In the genomic region with DNA sequence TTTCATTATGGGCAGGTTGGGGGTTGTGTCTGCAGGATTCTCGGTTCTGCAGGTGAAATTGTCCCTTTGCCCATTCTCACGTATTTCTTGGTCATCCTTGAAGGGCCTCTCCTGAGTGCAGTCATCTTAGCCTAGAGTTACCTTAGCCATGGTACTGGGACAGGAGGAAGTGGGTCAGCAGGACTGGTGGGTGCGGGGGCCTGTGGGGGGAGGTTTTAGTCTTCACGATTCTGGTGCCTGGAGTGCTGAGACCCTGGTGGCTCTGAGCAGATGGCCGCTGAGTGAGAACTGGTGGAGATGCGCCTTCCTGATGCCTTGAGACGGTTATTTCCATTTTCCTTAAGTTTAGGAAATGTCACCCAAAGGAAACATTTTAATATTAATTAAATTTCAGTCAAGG, we compare ENCODE assay signal across 21 cellular contexts. TPM values are rescaled to one million over a fixed set of nuclear protein-coding genes. Genes with fewer than 3 reads are reported as not detected.
DNase-seq lines count a peak whose midpoint lies in the region; ATAC-seq, FAIRE-seq and TF ChIP-seq lines count a peak whose summit lies in the region.
"Had no signal": no experiment of that assay in that cellular context is flagged by ENCODE, and none has a peak within 500 bp of the region (broad histone marks: within the 10 kb centered on the region; RNA-seq: fewer than 3 reads in every experiment).

No MANE protein-coding gene starts in this region.

- peaks cover 5% of the 10 kb centered on the region for H3K4me1 Mint-ChIP-seq in activated T-helper 2 cell treated with anti-CD3 and anti-CD28 coated beads, Interferon-gamma antibody, Interleukin-2, Interleukin-4, amounts not matched to agents 10 μg/mL and 5 μg/mL and 100 μg/mL, durations not matched to agents 14 hours and 24 hours and 36 hours (ENCODE audit: low read depth)

- H3K27me3 ChIP-seq in right cardiac atrium (ENCODE audit: control insufficient read depth, insufficient read depth), result no peaks in the 10 kb centered on the region
- H3K27me3 ChIP-seq in endothelial cell of umbilical vein (ENCODE audit: control insufficient read depth in 2 of 2, insufficient read depth in 2 of 2, low read length in 2 of 2), result no peaks in the 10 kb centered on the region
- peaks cover 0 to 8% (median 2%) of the 10 kb centered on the region in 3 donors for H3K27me3 ChIP-seq in psoas muscle (ENCODE audit: insufficient read depth in 3 of 3, low read length in 2 of 3)
- H3K27me3 ChIP-seq: Peyer's patch had no signal

- H3K9me3 ChIP-seq in right cardiac atrium (ENCODE audit: control insufficient read depth, low read length) (no peaks in the 10 kb centered on the region), endothelial cell of umbilical vein (replicated peaks; ENCODE audit: control insufficient read depth, insufficient read depth, low read length) (no peaks in the 10 kb centered on the region), psoas muscle (no peaks in the 10 kb centered on the region)
- H3K9me3 ChIP-seq: Peyer's patch had no signal

- H3K79me2 ChIP-seq in endothelial cell of umbilical vein (ENCODE audit: control insufficient read depth, insufficient read depth, low read length), result peaks cover 71% of the 10 kb centered on the region

- CTCF ChIA-PET in endothelial cell of umbilical vein (lab: Charles Lee), result no interaction called here

- peak overlapping the region; percentile 44 for H3K4me2 ChIP-seq in endothelial cell of umbilical vein (ENCODE audit: insufficient read depth, low read length)

- H3K36me3 ChIP-seq in endothelial cell of umbilical vein (ENCODE audit: control insufficient read depth in 2 of 2, extremely low read depth in 1 of 2, insufficient read depth in 2 of 2, low read length in 2 of 2) (peaks cover 6 to 8% of the 10 kb centered on the region in 2 experiments), psoas muscle (ENCODE audit: insufficient read depth in 1 of 2, low read depth in 1 of 2) (peaks cover 0 to 5% of the 10 kb centered on the region in 2 donors)

- no peak overlapping the region for H2AFZ ChIP-seq in endothelial cell of umbilical vein (ENCODE audit: low read depth, low read length)

- dilution Hi-C loops in endothelial cell of umbilical vein (cut with MboI; ENCODE audit: extremely low pct_ligation_motif_present, low sequenced_read_pairs), result no loop called here

- FAIRE-seq in endothelial cell of umbilical vein (lab: Jason Lieb, UNC), result no peak
- FAIRE-seq: GM12878, K562 had no signal

- no peak overlapping the region for H3K27ac Mint-ChIP-seq in activated T-helper 2 cell treated with anti-CD3 and anti-CD28 coated beads, Interferon-gamma antibody, Interleukin-2, Interleukin-4, amounts not matched to agents 10 μg/mL and 5 μg/mL and 100 μg/mL, durations not matched to agents 14 hours and 24 hours and 36 hours
- H3K27ac Mint-ChIP-seq: activated naive CD8-positive, alpha-beta T cell treated with anti-CD3 and anti-CD28 coated beads, Interleukin-2, amount 50 U/mL, for 24 hours; CD4-positive, alpha-beta T cell; stimulated activated naive CD8-positive, alpha-beta T cell treated with anti-CD3 and anti-CD28 coated beads, Interleukin-15, Interleukin-2, amounts not matched to agents 100 ng/mL and 50 ng/mL, for 24 hours had no signal

- H4K20me1 ChIP-seq in endothelial cell of umbilical vein (replicated peaks; ENCODE audit: control insufficient read depth, extremely low read depth, insufficient read depth, low read length), result no peaks in the 10 kb centered on the region

- BruUV-seq in endothelial cell of umbilical vein (replicated peaks; lab: Mats Ljungman, UMichigan), result no TSS peak

- H3K4me1 ChIP-seq in right cardiac atrium (ENCODE audit: control insufficient read depth, insufficient read depth, low read length), result peaks cover 30% of the 10 kb centered on the region
- H3K4me1 ChIP-seq in endothelial cell of umbilical vein (ENCODE audit: control insufficient read depth, extremely low read depth, insufficient read depth, low read length), result peaks cover 31% of the 10 kb centered on the region
- peaks cover 4% of the 10 kb centered on the region for H3K4me1 ChIP-seq in psoas muscle
- H3K4me1 ChIP-seq: Peyer's patch had no signal

- TF ChIP-seq POLR2A in endothelial cell of umbilical vein (IDR thresholded peaks at IDR 0.05; ENCODE audit: low read depth, low read length), result peak; percentile 7

- H3K9me1 ChIP-seq in endothelial cell of umbilical vein (replicated peaks; ENCODE audit: control insufficient read depth, extremely low read depth, insufficient read depth, low read length), result no peaks in the 10 kb centered on the region

- intact Hi-C loops in right cardiac atrium (cut with DNase I), result no loop called here
- intact Hi-C loops in left ventricle myocardium superior (cut with micrococcal nuclease), result no loop called here
- intact Hi-C loops in endothelial cell of umbilical vein (cut with micrococcal nuclease), result loop anchor here (1.0 kb wide), 2 partner anchors 29 to 93 kb away; no protein-coding TSS in a partner anchor
- intact Hi-C loops in psoas muscle (cut with DNase I), result no loop called here
- intact Hi-C loops in activated T-helper 2 cell treated with anti-CD3 and anti-CD28 coated beads, Interferon-gamma antibody, Interleukin-2, Interleukin-4, amounts not matched to agents 10 μg/mL and 5 μg/mL and 100 μg/mL, durations not matched to agents 14 hours and 24 hours and 36 hours (cut with micrococcal nuclease), result no loop called here

- H3K9ac ChIP-seq in endothelial cell of umbilical vein (replicated peaks; ENCODE audit: extremely low read depth, insufficient read depth, low read length), result peak overlapping the region; percentile 85

- WGBS in right cardiac atrium, result 76% methylated on average over 7 of the region's 7 CpGs
- 71 to 76% (median 73%) methylated on average over 7 of the region's 7 CpGs for WGBS in psoas muscle, 3 donors

- no peak overlapping the region for H3K4me3 Mint-ChIP-seq in activated T-helper 2 cell treated with anti-CD3 and anti-CD28 coated beads, Interferon-gamma antibody, Interleukin-2, Interleukin-4, amounts not matched to agents 10 μg/mL and 5 μg/mL and 100 μg/mL, durations not matched to agents 14 hours and 24 hours and 36 hours (ENCODE audit: low read depth)
- H3K4me3 Mint-ChIP-seq: activated naive CD8-positive, alpha-beta T cell treated with anti-CD3 and anti-CD28 coated beads, Interleukin-2, amount 50 U/mL, for 24 hours; CD4-positive, alpha-beta T cell; stimulated activated naive CD8-positive, alpha-beta T cell treated with anti-CD3 and anti-CD28 coated beads, Interleukin-15, Interleukin-2, amounts not matched to agents 100 ng/mL and 50 ng/mL, for 24 hours had no signal

- ATAC-seq in right cardiac atrium (no peak), left ventricle myocardium superior (no peak), psoas muscle (no peak), GM21367 (IDR thresholded peaks at IDR 0.05; ENCODE audit: unreplicated experiment) (no peak)
- ATAC-seq: esophagus mucosa, GM12878, K562 had no signal

- TF ChIP-seq CTCF in endothelial cell of umbilical vein (IDR thresholded peaks at IDR 0.05; ENCODE audit: extremely low read depth in 1 of 2, insufficient read depth in 1 of 2, low read depth in 1 of 2, low read length in 2 of 2) (no peak), psoas muscle (IDR thresholded peaks at IDR 0.05) (no peak)

- POLR2A ChIA-PET in endothelial cell of umbilical vein (lab: Charles Lee), result no interaction called here

- H3K4me3 ChIP-seq in right cardiac atrium (ENCODE audit: low read length), result no peak overlapping the region
- no peak overlapping the region for H3K4me3 ChIP-seq in endothelial cell of umbilical vein (replicated peaks in 1 of 3; ENCODE audit: insufficient read depth in 1 of 3, low read depth in 1 of 3, low read length in 3 of 3)
- H3K4me3 ChIP-seq in psoas muscle, result no peak overlapping the region
- H3K4me3 ChIP-seq: GM12878, K562, Peyer's patch had no signal

- peaks cover 18% of the 10 kb centered on the region for H3K27me3 Mint-ChIP-seq in activated T-helper 2 cell treated with anti-CD3 and anti-CD28 coated beads, Interferon-gamma antibody, Interleukin-2, Interleukin-4, amounts not matched to agents 10 μg/mL and 5 μg/mL and 100 μg/mL, durations not matched to agents 14 hours and 24 hours and 36 hours (ENCODE audit: low read depth)

- peak overlapping the region; percentile 19 for H3K27ac ChIP-seq in right cardiac atrium (ENCODE audit: low read length)
- H3K27ac ChIP-seq in endothelial cell of umbilical vein (ENCODE audit: insufficient read depth, low read depth, low read length), result peak overlapping the region; percentile 97
- H3K27ac ChIP-seq in psoas muscle, result peak overlapping the region; percentile 33

- no peaks in the 10 kb centered on the region for H3K9me3 Mint-ChIP-seq in activated T-helper 2 cell treated with anti-CD3 and anti-CD28 coated beads, Interferon-gamma antibody, Interleukin-2, Interleukin-4, amounts not matched to agents 10 μg/mL and 5 μg/mL and 100 μg/mL, durations not matched to agents 14 hours and 24 hours and 36 hours
- H3K9me3 Mint-ChIP-seq: activated naive CD8-positive, alpha-beta T cell treated with anti-CD3 and anti-CD28 coated beads, Interleukin-2, amount 50 U/mL, for 24 hours; CD4-positive, alpha-beta T cell; stimulated activated naive CD8-positive, alpha-beta T cell treated with anti-CD3 and anti-CD28 coated beads, Interleukin-15, Interleukin-2, amounts not matched to agents 100 ng/mL and 50 ng/mL, for 24 hours had no signal

- DNase-seq in right cardiac atrium, result no peak
- no peak for DNase-seq in left ventricle myocardium superior
- no peak for DNase-seq in endothelial cell of umbilical vein (ENCODE audit: low read depth, low spot score)
- no peak for DNase-seq in psoas muscle
- no peak for DNase-seq in NCI-H2171 treated with DMSO at 0.1 percent for 48 hours (lab: John Stamatoyannopoulos, UW)
- DNase-seq in activated T-helper 2 cell treated with anti-CD3 and anti-CD28 coated beads, Interferon-gamma antibody, Interleukin-2, Interleukin-4, amounts not matched to agents 10 μg/mL and 5 μg/mL and 100 μg/mL, durations not matched to agents 14 hours and 24 hours and 36 hours (ENCODE audit: low spot score), result no peak
- DNase-seq in NOMO-1 treated with DMSO at 0.1 percent for 48 hours (lab: John Stamatoyannopoulos, UW; ENCODE audit: unreplicated experiment), result no peak
- DNase-seq: activated CD4-positive, alpha-beta T cell treated with anti-CD3 and anti-CD28 coated beads for 1 hour; activated naive CD8-positive, alpha-beta T cell treated with anti-CD3 and anti-CD28 coated beads, Interleukin-2, amount 50 U/mL, for 24 hours; CD4-positive, alpha-beta T cell; DMS153; NCI-H2227 treated with DMSO at 0.1 percent for 48 hours; nucleus accumbens; Peyer's patch; stimulated activated CD4-positive, alpha-beta T cell treated with anti-CD3 and anti-CD28 coated beads, Interleukin-1b, Interleukin-23, amount 100 ng/mL, for 48 hours; T1000 had no signal

- no peaks in the 10 kb centered on the region for H3K36me3 Mint-ChIP-seq in activated T-helper 2 cell treated with anti-CD3 and anti-CD28 coated beads, Interferon-gamma antibody, Interleukin-2, Interleukin-4, amounts not matched to agents 10 μg/mL and 5 μg/mL and 100 μg/mL, durations not matched to agents 14 hours and 24 hours and 36 hours (ENCODE audit: low read depth)

RNA-seq across cellular contexts. Expression of gene COL4A2, which starts 11.8 kb away (rescaled TPM):
- total RNA-seq in right cardiac atrium, result 100 to 1,000 TPM in 3 of 4 donors, 10 to 100 TPM in 1; 84.7 to 268 (median 123) TPM
- polyA plus RNA-seq in right cardiac atrium, result 101 TPM
- 126 TPM for total RNA-seq in left ventricle myocardium superior
- 792 and 935 TPM in 2 replicates for total RNA-seq in endothelial cell of umbilical vein
- polyA plus RNA-seq in endothelial cell of umbilical vein, result 940 and 1,366 TPM in 2 replicates
- 563 and 570 TPM in 2 replicates for polyA plus RNA-seq in endothelial cell of umbilical vein (2011; cell fraction: cytosol; rRNA removed)
- polyA plus RNA-seq in endothelial cell of umbilical vein (2011; cell fraction: nucleus; rRNA removed), result 716 and 1,073 TPM in 2 replicates
- polyA plus RNA-seq in endothelial cell of umbilical vein (2012), result 398 and 736 TPM in 2 replicates
- polyA minus RNA-seq in endothelial cell of umbilical vein, result 769 and 809 TPM in 2 replicates
- 4.8 TPM for polyA minus RNA-seq in endothelial cell of umbilical vein (2011; cell fraction: cytosol; rRNA and poly(A)+ RNA removed)
- polyA minus RNA-seq in endothelial cell of umbilical vein (2011; cell fraction: nucleus; rRNA and poly(A)+ RNA removed), result 669 and 809 TPM in 2 replicates
- 10 to 100 TPM; 49.1 to 64.0 (median 59.9) TPM for total RNA-seq in psoas muscle
- 10 to 100 TPM; 25.8 to 84.5 (median 37.9) TPM for polyA plus RNA-seq in psoas muscle
- total RNA-seq in activated T-helper 2 cell treated with anti-CD3 and anti-CD28 coated beads, Interferon-gamma antibody, Interleukin-2, Interleukin-4, amounts not matched to agents 10 μg/mL and 5 μg/mL and 100 μg/mL, durations not matched to agents 14 hours and 24 hours and 36 hours, result not detected in 2 replicates
- total RNA-seq: CD4-positive, alpha-beta T cell had no signal

RNA-seq across cellular contexts. Expression of gene COL4A1, which starts 12.0 kb away (rescaled TPM):
- total RNA-seq in right cardiac atrium (100 to 1,000 TPM in 3 of 4 donors, 10 to 100 TPM in 1; 91.9 to 267 (median 118) TPM), left ventricle myocardium superior (119 TPM), endothelial cell of umbilical vein (1,119 and 1,341 TPM in 2 replicates), psoas muscle (100 to 1,000 TPM in 2 of 4 donors, 10 to 100 TPM in 2; 87.3 to 127 (median 110) TPM)
- polyA plus RNA-seq in right cardiac atrium (69.8 TPM), endothelial cell of umbilical vein (379 and 384 TPM in 2 replicates), psoas muscle (100 to 1,000 TPM in 1 of 3 donors, 10 to 100 TPM in 2; 39.0 to 115 (median 60.2) TPM)
- 305 and 353 TPM in 2 replicates for polyA plus RNA-seq in endothelial cell of umbilical vein (2011; cell fraction: cytosol; rRNA removed)
- polyA plus RNA-seq in endothelial cell of umbilical vein (2011; cell fraction: nucleus; rRNA removed), result 509 and 510 TPM in 2 replicates
- 493 and 639 TPM in 2 replicates for polyA plus RNA-seq in endothelial cell of umbilical vein (2012)
- polyA minus RNA-seq in endothelial cell of umbilical vein, result 611 and 680 TPM in 2 replicates
- polyA minus RNA-seq in endothelial cell of umbilical vein (2011; cell fraction: cytosol; rRNA and poly(A)+ RNA removed), result 2.3 TPM
- 490 and 493 TPM in 2 replicates for polyA minus RNA-seq in endothelial cell of umbilical vein (2011; cell fraction: nucleus; rRNA and poly(A)+ RNA removed)
- total RNA-seq in activated T-helper 2 cell treated with anti-CD3 and anti-CD28 coated beads, Interferon-gamma antibody, Interleukin-2, Interleukin-4, amounts not matched to agents 10 μg/mL and 5 μg/mL and 100 μg/mL, durations not matched to agents 14 hours and 24 hours and 36 hours, result not detected in 2 replicates
- polyA plus RNA-seq: K562 had no signal

Comparison
In these comparisons a context has a peak if more than half of its experiments do, and no peak if none do; other contexts are left out.
1. H3K27ac ChIP-seq: peak in every context shown above with its lines; median percentile 97 in endothelial cell of umbilical vein; 33 in psoas muscle; 19 in right cardiac atrium.
2. RNA of gene COL4A2, which starts 11.8 kb away (total RNA-seq): 792 to 935 TPM in endothelial cell of umbilical vein, 84.7 to 268 TPM in right cardiac atrium, 126 TPM in left ventricle myocardium superior (single experiment) and 49.1 to 64.0 TPM in psoas muscle; not detected in activated T-helper 2 cell treated with anti-CD3 and anti-CD28 coated beads, Interferon-gamma antibody, Interleukin-2, Interleukin-4, amounts not matched to agents 10 μg/mL and 5 μg/mL and 100 μg/mL, durations not matched to agents 14 hours and 24 hours and 36 hours; every median in the first group is over 10 times any median in the second.
3. RNA of gene COL4A1, which starts 12.0 kb away (total RNA-seq): 1,119 to 1,341 TPM in endothelial cell of umbilical vein, 91.9 to 267 TPM in right cardiac atrium, 87.3 to 127 TPM in psoas muscle and 119 TPM in left ventricle myocardium superior (single experiment); not detected in activated T-helper 2 cell treated with anti-CD3 and anti-CD28 coated beads, Interferon-gamma antibody, Interleukin-2, Interleukin-4, amounts not matched to agents 10 μg/mL and 5 μg/mL and 100 μg/mL, durations not matched to agents 14 hours and 24 hours and 36 hours; every median in the first group is over 10 times any median in the second.